In genomic region chr19:41352609-41353465, GRCh38 we compare ENCODE assay signal across 8 cellular contexts. TPM values are rescaled to one million over a fixed set of nuclear protein-coding genes. Genes with fewer than 3 reads are reported as not detected.
A peak's percentile ranks its signal among the peaks of the same experiment; 100 is the strongest.
DNase-seq lines count a peak whose midpoint lies in the region; ATAC-seq and TF ChIP-seq lines count a peak whose summit lies in the region.

No MANE protein-coding gene starts in this region.

- in situ Hi-C loops in HAP-1 (cut with MboI; ENCODE audit: low sequenced_read_pairs), result no loop called here

- intact Hi-C loops in heart left ventricle (cut with DNase I) (loop anchor here in 6 of 10 donors (2.0 to 5.0 kb wide), 6 partner anchors 26 to 146 kb away; partner anchors contain the start of genes CCDC97 (in 3 of the 6) and HNRNPUL1 (in 1 of the 6)), psoas muscle (cut with DNase I) (loop anchor here in 1 of 2 donors (5.0 kb wide), 1 partner anchor 36 kb away; no protein-coding TSS in a partner anchor), uterus (cut with DNase I; ENCODE audit: low total_unique reads) (no loop called here)

- ATAC-seq in heart left ventricle (peak in 3 of 4 donors; percentile 18 to 38 (median 19)), psoas muscle (peak; percentile 20 to 54 (median 42)), HG02973 (IDR thresholded peaks at IDR 0.05; ENCODE audit: unreplicated experiment) (no peak)

- H3K4me1 ChIP-seq in BE2C (0 out of 2 replicates have a peak, but pooled peaks cover 3% of the 10 kb centered on the region), HAP-1 (peaks cover 3% of the 10 kb centered on the region; the same call in 1 of the 2 replicates), SJCRH30 (no peaks in the 10 kb centered on the region; the same call in 1 of the 2 replicates), heart left ventricle (peaks cover 0 to 65% (median 25%) of the 10 kb centered on the region in 12 donors), psoas muscle (peaks cover 3% of the 10 kb centered on the region), uterus (peaks cover 0 to 6% of the 10 kb centered on the region in 2 donors)

- H3K27ac ChIP-seq in SJCRH30 (peak overlapping the region; percentile 13; the same call in 1 of the 2 replicates), heart left ventricle (peak overlapping the region; percentile 67 to 96 (median 90)), psoas muscle (peak overlapping the region; percentile 59), uterus (peak overlapping the region; percentile 90 to 96)

- 1 to 2% (median 1%) methylated on average over 51 to 71 of the region's 71 CpGs for WGBS in heart left ventricle, 4 donors
- WGBS in psoas muscle, 3 donors, result 0% methylated on average over 62 to 71 of the region's 71 CpGs

- H3K27me3 ChIP-seq in BE2C, result peaks cover 27% of the 10 kb centered on the region
- no peaks in the 10 kb centered on the region for H3K27me3 ChIP-seq in HAP-1 (ENCODE audit: low read depth)
- no peaks in the 10 kb centered on the region for H3K27me3 ChIP-seq in SJCRH30
- H3K27me3 ChIP-seq in heart left ventricle, result no peaks in the 10 kb centered on the region
- H3K27me3 ChIP-seq in psoas muscle (ENCODE audit: insufficient read depth in 3 of 3, low read length in 2 of 3), result peaks cover 0 to 38% (median 0%) of the 10 kb centered on the region in 3 donors
- H3K27me3 ChIP-seq in uterus, result no peaks in the 10 kb centered on the region

- TF ChIP-seq POLR2A in heart left ventricle (IDR thresholded peaks at IDR 0.05) (no peak), uterus (IDR thresholded peaks at IDR 0.05) (no peak)

- TF ChIP-seq CTCF in BE2C (IDR thresholded peaks at IDR 0.05; ENCODE audit: low read depth, low read length), result peak; percentile 57
- peak; percentile 18 to 69 (median 50) for TF ChIP-seq CTCF in heart left ventricle (IDR thresholded peaks at IDR 0.05)
- TF ChIP-seq CTCF in psoas muscle (IDR thresholded peaks at IDR 0.05), result peak; percentile 15
- peak; percentile 34 to 65 (median 44) for TF ChIP-seq CTCF in uterus (IDR thresholded peaks at IDR 0.05)

- DNase-seq in BE2C (peak; percentile 72), HAP-1 (ENCODE audit: low spot score in 2 of 2) (peak in 1 of 2 experiments; percentile 78), SJCRH30 (peak; percentile 79 to 80), heart left ventricle (peak; percentile 66 to 87 (median 75)), psoas muscle (peak; percentile 55 to 68), uterus (peak; percentile 67 to 71)
- peak; percentile 81 for DNase-seq in activated naive CD4-positive, alpha-beta T cell treated with Interleukin-2 at 50 U/mL for 16 hours

- H3K4me3 ChIP-seq in BE2C (ENCODE audit: low read depth, low read length) (peak overlapping the region; percentile 75), HAP-1 (peak overlapping the region; percentile 73), SJCRH30 (peak overlapping the region; percentile 88), heart left ventricle (peak overlapping the region; percentile 52 to 98 (median 74)), psoas muscle (peak overlapping the region; percentile 69), uterus (peak overlapping the region; percentile 65 to 70)

- no peaks in the 10 kb centered on the region for H3K36me3 ChIP-seq in BE2C
- no peaks in the 10 kb centered on the region for H3K36me3 ChIP-seq in HAP-1 (replicated peaks)
- H3K36me3 ChIP-seq in SJCRH30, result peaks cover 7% of the 10 kb centered on the region; the same call in 1 of the 2 replicates
- peaks cover 0 to 7% (median under 1%) of the 10 kb centered on the region in 9 donors for H3K36me3 ChIP-seq in heart left ventricle
- no peaks in the 10 kb centered on the region for H3K36me3 ChIP-seq in psoas muscle (ENCODE audit: insufficient read depth in 1 of 2, low read depth in 1 of 2)
- no peaks in the 10 kb centered on the region for H3K36me3 ChIP-seq in uterus

- H3K9me3 ChIP-seq in BE2C, result no peaks in the 10 kb centered on the region
- no peaks in the 10 kb centered on the region for H3K9me3 ChIP-seq in HAP-1
- no peaks in the 10 kb centered on the region for H3K9me3 ChIP-seq in SJCRH30 (replicated peaks)
- H3K9me3 ChIP-seq in heart left ventricle, result no peaks in the 10 kb centered on the region
- no peaks in the 10 kb centered on the region for H3K9me3 ChIP-seq in psoas muscle
- H3K9me3 ChIP-seq in uterus, result no peaks in the 10 kb centered on the region

RNA-seq across cellular contexts. Expression of gene TGFB1, which starts 0.9 kb away (rescaled TPM):
- 115 TPM for polyA plus RNA-seq in BE2C (2012; ENCODE audit: insufficient read depth, insufficient read length, low read depth)
- 11.0 and 12.7 TPM in 2 replicates for total RNA-seq in SJCRH30 (2014; rRNA removed; shearing (Covaris generic))
- total RNA-seq in heart left ventricle (10 to 100 TPM in 8 of 9 donors, 1 to 10 TPM in 1; 9.4 to 68.8 (median 13.9) TPM), psoas muscle (10 to 100 TPM in 2 of 4 donors, 1 to 10 TPM in 2; 8.2 to 10.8 (median 10.1) TPM), uterus (10 to 100 TPM in 2 of 4 donors, 1 to 10 TPM in 2; 6.7 to 61.7 (median 15.7) TPM)
- polyA plus RNA-seq in heart left ventricle (10 to 100 TPM; 13.4 to 24.0 TPM), psoas muscle (10 to 100 TPM in 1 of 3 donors, 1 to 10 TPM in 2; 2.8 to 10.5 (median 3.2) TPM)

RNA-seq across cellular contexts. Expression of gene B9D2, which starts 11.1 kb away (rescaled TPM):
- 28.2 TPM for polyA plus RNA-seq in BE2C (2012; ENCODE audit: insufficient read depth, insufficient read length, low read depth)
- total RNA-seq in SJCRH30 (2014; rRNA removed; shearing (Covaris generic)), result 2.8 and 2.9 TPM in 2 replicates
- total RNA-seq in heart left ventricle (1 to 10 TPM; 2.0 to 5.1 (median 3.3) TPM), psoas muscle (1 to 10 TPM; 1.7 to 2.5 (median 2.0) TPM), uterus (1 to 10 TPM in 2 of 4 donors, under 1 TPM in 1, not detected in 1; 0.29 to 6.2 (median 3.5) TPM)
- polyA plus RNA-seq in heart left ventricle (10 to 100 TPM in 1 of 2 donors, 1 to 10 TPM in 1; 1.9 to 14.6 TPM), psoas muscle (10 to 100 TPM in 1 of 3 donors, 1 to 10 TPM in 2; 7.9 to 13.1 (median 9.3) TPM)

RNA-seq across cellular contexts. Expression of gene TMEM91, which starts 23.5 kb away (rescaled TPM):
- 3.7 TPM for polyA plus RNA-seq in BE2C (2012; ENCODE audit: insufficient read depth, insufficient read length, low read depth)
- 1.6 and 1.7 TPM in 2 replicates for total RNA-seq in SJCRH30 (2014; rRNA removed; shearing (Covaris generic))
- total RNA-seq in heart left ventricle, result 1 to 10 TPM; 1.0 to 5.4 (median 2.5) TPM
- 1 to 10 TPM; 2.5 to 6.7 TPM for polyA plus RNA-seq in heart left ventricle
- total RNA-seq in psoas muscle, result 1 to 10 TPM; 1.4 to 2.6 (median 1.7) TPM
- 1 to 10 TPM in 2 of 3 donors, under 1 TPM in 1; 0.88 to 3.1 (median 2.5) TPM for polyA plus RNA-seq in psoas muscle
- 10 to 100 TPM in 2 of 4 donors, 1 to 10 TPM in 2; 7.1 to 28.1 (median 10.9) TPM for total RNA-seq in uterus

RNA-seq across cellular contexts. Expression of gene CCDC97, which starts 42.9 kb away (rescaled TPM):
- 54.0 TPM for polyA plus RNA-seq in BE2C (2012; ENCODE audit: insufficient read depth, insufficient read length, low read depth)
- total RNA-seq in SJCRH30 (2014; rRNA removed; shearing (Covaris generic)), result 19.6 and 20.0 TPM in 2 replicates
- total RNA-seq in heart left ventricle (10 to 100 TPM; 10.0 to 22.2 (median 14.2) TPM), psoas muscle (10 to 100 TPM; 15.5 to 25.7 (median 21.6) TPM), uterus (10 to 100 TPM in 2 of 4 donors, 1 to 10 TPM in 2; 4.4 to 38.0 (median 10.8) TPM)
- polyA plus RNA-seq in heart left ventricle (10 to 100 TPM; 12.8 to 16.0 TPM), psoas muscle (10 to 100 TPM; 13.7 to 23.7 (median 19.9) TPM)

RNA-seq across cellular contexts. Expression of gene EXOSC5, which starts 44.3 kb away (rescaled TPM):
- 398 TPM for polyA plus RNA-seq in BE2C (2012; ENCODE audit: insufficient read depth, insufficient read length, low read depth)
- 59.9 and 68.6 TPM in 2 replicates for total RNA-seq in SJCRH30 (2014; rRNA removed; shearing (Covaris generic))
- total RNA-seq in heart left ventricle (10 to 100 TPM in 8 of 9 donors, 1 to 10 TPM in 1; 9.6 to 18.6 (median 13.7) TPM), psoas muscle (10 to 100 TPM; 25.4 to 42.3 (median 41.2) TPM), uterus (10 to 100 TPM in 1 of 4 donors, 1 to 10 TPM in 3; 1.5 to 11.4 (median 4.5) TPM)
- polyA plus RNA-seq in heart left ventricle (10 to 100 TPM; 21.2 to 40.4 TPM), psoas muscle (10 to 100 TPM; 34.9 to 78.8 (median 59.0) TPM)

Comparison
In these comparisons a context has a peak if more than half of its experiments do, and no peak if none do; other contexts are left out.
1. H3K27ac ChIP-seq: peak in every context shown above with its lines; median percentile 93 in uterus; 90 in heart left ventricle; 59 in psoas muscle; 13 in SJCRH30.